Comparison of ENCODE assay signal across 26 cellular contexts in genomic region chr2:192675640-192676039, GRCh38.
"Had no signal": no experiment of that assay in that cellular context is flagged by ENCODE, and none has a peak within 500 bp of the region (broad histone marks: within the 10 kb centered on the region; RNA-seq: fewer than 3 reads in every experiment).

No MANE protein-coding gene starts in this region.

- H3K4me2 ChIP-seq: hepatocyte, neural progenitor cell had no signal

- H3K36me3 Mint-ChIP-seq: naive thymus-derived CD4-positive, alpha-beta T cell; neural progenitor cell; stimulated activated naive B cell treated with anti-CD40 and anti-IgM and Interleukin-4, amounts not matched to agents 10 μg/mL and 1 μg/mL and 100 μg/mL, for 72 hours had no signal

- H3K27ac Mint-ChIP-seq: naive thymus-derived CD4-positive, alpha-beta T cell; nephron; neural progenitor cell; stimulated activated naive B cell treated with anti-CD40 and anti-IgM and Interleukin-4, amounts not matched to agents 10 μg/mL and 1 μg/mL and 100 μg/mL, for 72 hours; stimulated activated naive CD8-positive, alpha-beta T cell treated with anti-CD3 and anti-CD28 coated beads, Interleukin-15, Interleukin-2, amounts not matched to agents 100 ng/mL and 50 ng/mL, for 24 hours had no signal

- ATAC-seq: esophagus mucosa; foreskin keratinocyte; gastroesophageal sphincter; heart left ventricle; left cardiac atrium; left lung; naive thymus-derived CD4-positive, alpha-beta T cell; stimulated activated naive B cell treated with anti-CD40 and anti-IgM and Interleukin-4, amounts not matched to agents 10 μg/mL and 1 μg/mL and 100 μg/mL, for 72 hours had no signal

- H3K79me2 ChIP-seq: hepatocyte, parathyroid adenoma had no signal

- DNase-seq: cortex of kidney; effector CD4-positive, alpha-beta T cell; foreskin keratinocyte; heart left ventricle; left cardiac atrium; left lung; mesendoderm; midbrain; naive thymus-derived CD4-positive, alpha-beta T cell; sigmoid colon; small intestine; stimulated activated CD4-positive, alpha-beta T cell treated with anti-CD3 and anti-CD28 coated beads, Interleukin-15, amount 100 ng/mL, for 24 hours; stimulated activated CD4-positive, alpha-beta T cell treated with anti-CD3 and anti-CD28 coated beads, Interleukin-2, amount 100 ng/mL, for 48 hours; stimulated activated naive B cell treated with anti-CD40 and anti-IgM and Interleukin-4, amounts not matched to agents 10 μg/mL and 1 μg/mL and 100 μg/mL, for 72 hours; upper lobe of left lung had no signal

- H3K36me3 ChIP-seq: gastroesophageal sphincter, heart left ventricle, left lung, neural progenitor cell, prostate gland, right atrium auricular region, sigmoid colon, thoracic aorta, tibial nerve, upper lobe of left lung had no signal

- H3K9ac ChIP-seq: neural progenitor cell, parathyroid adenoma had no signal

- H3K4me3 Mint-ChIP-seq: naive thymus-derived CD4-positive, alpha-beta T cell; nephron; neural progenitor cell; stimulated activated naive B cell treated with anti-CD40 and anti-IgM and Interleukin-4, amounts not matched to agents 10 μg/mL and 1 μg/mL and 100 μg/mL, for 72 hours; stimulated activated naive CD8-positive, alpha-beta T cell treated with anti-CD3 and anti-CD28 coated beads, Interleukin-15, Interleukin-2, amounts not matched to agents 100 ng/mL and 50 ng/mL, for 24 hours had no signal

- H3K9me3 Mint-ChIP-seq: neural progenitor cell; stimulated activated naive B cell treated with anti-CD40 and anti-IgM and Interleukin-4, amounts not matched to agents 10 μg/mL and 1 μg/mL and 100 μg/mL, for 72 hours had no signal

- H3K4me3 ChIP-seq: gastroesophageal sphincter, heart left ventricle, hepatocyte, left lung, neural progenitor cell, prostate gland, right atrium auricular region, sigmoid colon, thoracic aorta, tibial nerve, upper lobe of left lung had no signal

- H3K9me3 ChIP-seq: gastroesophageal sphincter, heart left ventricle, prostate gland, right atrium auricular region, sigmoid colon, thoracic aorta, tibial nerve, upper lobe of left lung had no signal

- H3K27ac ChIP-seq: foreskin keratinocyte, gastroesophageal sphincter, heart left ventricle, hepatocyte, left lung, neural progenitor cell, parathyroid adenoma, prostate gland, right atrium auricular region, sigmoid colon, thoracic aorta, tibial nerve, upper lobe of left lung had no signal

- H3K27me3 ChIP-seq: foreskin keratinocyte, gastroesophageal sphincter, heart left ventricle, hepatocyte, left lung, neural progenitor cell, right atrium auricular region, sigmoid colon, tibial nerve, upper lobe of left lung had no signal

- H3K27me3 Mint-ChIP-seq: naive thymus-derived CD4-positive, alpha-beta T cell; stimulated activated naive B cell treated with anti-CD40 and anti-IgM and Interleukin-4, amounts not matched to agents 10 μg/mL and 1 μg/mL and 100 μg/mL, for 72 hours; stimulated activated naive CD8-positive, alpha-beta T cell treated with anti-CD3 and anti-CD28 coated beads, Interleukin-15, Interleukin-2, amounts not matched to agents 100 ng/mL and 50 ng/mL, for 24 hours had no signal

- H2AFZ ChIP-seq: hepatocyte, neural progenitor cell, parathyroid adenoma had no signal

- H3K4me1 ChIP-seq: foreskin keratinocyte, gastroesophageal sphincter, heart left ventricle, left lung, neural progenitor cell, parathyroid adenoma, prostate gland, right atrium auricular region, sigmoid colon, tibial nerve, upper lobe of left lung had no signal

- H3K4me1 Mint-ChIP-seq: naive thymus-derived CD4-positive, alpha-beta T cell; nephron; neural progenitor cell; stimulated activated naive B cell treated with anti-CD40 and anti-IgM and Interleukin-4, amounts not matched to agents 10 μg/mL and 1 μg/mL and 100 μg/mL, for 72 hours had no signal
